Comparison of ENCODE assay signal across 12 cellular contexts in genomic region chr7:83161186-83161585, GRCh38. TPM values are rescaled to one million over a fixed set of nuclear protein-coding genes. Genes with fewer than 3 reads are reported as not detected.
A peak's percentile ranks its signal among the peaks of the same experiment; 100 is the strongest.
DNase-seq lines count a peak whose midpoint lies in the region; ATAC-seq and TF ChIP-seq lines count a peak whose summit lies in the region.
"Had no signal": no experiment of that assay in that cellular context is flagged by ENCODE, and none has a peak within 500 bp of the region (broad histone marks: within the 10 kb centered on the region; RNA-seq: fewer than 3 reads in every experiment).

No MANE protein-coding gene starts in this region.

- H3K27me3 ChIP-seq in Panc1 (ENCODE audit: control insufficient read depth, insufficient read depth, low read length): peaks cover 7% of the 10 kb centered on the region
- peaks cover 4% of the 10 kb centered on the region for H3K27me3 ChIP-seq in upper lobe of right lung
- no peaks in the 10 kb centered on the region for H3K27me3 ChIP-seq in foreskin keratinocyte

- POLR2A ChIA-PET in Panc1 (lab: Charles Lee): interaction anchor here (0.6 kb wide), 1 partner anchor 254 kb away, joined by 3 read pairs; no protein-coding TSS in a partner anchor

- intact Hi-C loops in Panc1 (cut with micrococcal nuclease; ENCODE audit: unreplicated experiment): loop anchor here (10.0 kb wide), 1 partner anchor 346 kb away; no protein-coding TSS in a partner anchor
- intact Hi-C loops in upper lobe of right lung (cut with DNase I): no loop called here

- H3K27me3 Mint-ChIP-seq in glutamatergic neuron (ENCODE audit: unreplicated experiment): no peaks in the 10 kb centered on the region

- TF ChIP-seq CTCF in Panc1 (IDR thresholded peaks at IDR 0.05) (no peak), glutamatergic neuron (IDR thresholded peaks at IDR 0.05; ENCODE audit: partially characterized antibody, unreplicated experiment) (no peak), upper lobe of right lung (IDR thresholded peaks at IDR 0.05) (no peak), foreskin keratinocyte (conservative IDR thresholded peaks at IDR 0.05) (no peak)

- H3K9me3 ChIP-seq in Panc1 (ENCODE audit: control insufficient read depth, insufficient read depth, low read depth, low read length) (no peaks in the 10 kb centered on the region), upper lobe of right lung (no peaks in the 10 kb centered on the region)
- H3K9me3 ChIP-seq: gastroesophageal sphincter had no signal

- BruUV-seq in Panc1 (replicated peaks; lab: Mats Ljungman, UMichigan): TSS peak; percentile 69

- H3K4me3 ChIP-seq in Panc1 (ENCODE audit: low read depth in 2 of 2, low read length in 2 of 2) (no peak overlapping the region), upper lobe of right lung (peak overlapping the region; percentile 53)

- DNase-seq in NOMO-1 treated with DMSO at 0.1 percent for 48 hours (lab: John Stamatoyannopoulos, UW; ENCODE audit: unreplicated experiment) (peak; percentile 36), NOMO-1 treated with dmso at 0.1 percent for 144 hours (lab: John Stamatoyannopoulos, UW; ENCODE audit: unreplicated experiment) (no peak), Panc1 (ENCODE audit: low read depth, low spot score) (no peak), glutamatergic neuron (no peak), upper lobe of right lung (no peak), foreskin keratinocyte (no peak), caudate nucleus (lab: John Stamatoyannopoulos, UW) (no peak)
- DNase-seq: activated naive CD4-positive, alpha-beta T cell treated with Interleukin-2 at 50 U/mL for 16 hours; occipital lobe had no signal

- H3K36me3 Mint-ChIP-seq in glutamatergic neuron (ENCODE audit: unreplicated experiment): no peaks in the 10 kb centered on the region

- H3K36me3 ChIP-seq in Panc1 (ENCODE audit: control insufficient read depth, insufficient read depth, low read length) (no peaks in the 10 kb centered on the region; the same call in 1 of the 2 replicates), upper lobe of right lung (no peaks in the 10 kb centered on the region)
- H3K36me3 ChIP-seq: gastroesophageal sphincter had no signal

- H3K4me1 ChIP-seq in Panc1 (ENCODE audit: control insufficient read depth, insufficient read depth, low read length) (no peaks in the 10 kb centered on the region), upper lobe of right lung (no peaks in the 10 kb centered on the region), foreskin keratinocyte (peaks cover 9% of the 10 kb centered on the region)

- ATAC-seq in Panc1: no peak
- ATAC-seq in upper lobe of right lung: no peak
- ATAC-seq in HG03565 (IDR thresholded peaks at IDR 0.05; ENCODE audit: unreplicated experiment): no peak
- no peak for ATAC-seq in foreskin keratinocyte
- ATAC-seq: gastroesophageal sphincter had no signal

- H3K9me3 Mint-ChIP-seq in glutamatergic neuron (ENCODE audit: unreplicated experiment): peaks cover 5% of the 10 kb centered on the region
- H3K9me3 Mint-ChIP-seq: dendritic cell treated with granulocyte-macrophage colony-stimulating factor and Interleukin-4, amounts not matched to agents 40 ng/mL and 50 ng/mL, for 4 days had no signal

- in situ Hi-C loops in Panc1 (cut with HindIII; ENCODE audit: low pct_unique_long_range_greater_than_20kb, low sequenced_read_pairs): no loop called here

- peak overlapping the region; percentile 62 for H3K27ac Mint-ChIP-seq in glutamatergic neuron (ENCODE audit: unreplicated experiment)
- H3K27ac Mint-ChIP-seq: dendritic cell treated with granulocyte-macrophage colony-stimulating factor and Interleukin-4, amounts not matched to agents 40 ng/mL and 50 ng/mL, for 4 days had no signal

- H3K4me1 Mint-ChIP-seq in glutamatergic neuron (ENCODE audit: low read depth, unreplicated experiment): peaks cover 2% of the 10 kb centered on the region

- CTCF ChIA-PET in Panc1 (lab: Charles Lee): no interaction called here

- H3K4me3 Mint-ChIP-seq in glutamatergic neuron (ENCODE audit: unreplicated experiment): peak overlapping the region; percentile 99
- H3K4me3 Mint-ChIP-seq: dendritic cell treated with granulocyte-macrophage colony-stimulating factor and Interleukin-4, amounts not matched to agents 40 ng/mL and 50 ng/mL, for 4 days had no signal

- no peak overlapping the region for H3K27ac ChIP-seq in Panc1 (ENCODE audit: low read length)
- no peak overlapping the region for H3K27ac ChIP-seq in upper lobe of right lung
- H3K27ac ChIP-seq in foreskin keratinocyte: no peak overlapping the region
- no peak overlapping the region for H3K27ac ChIP-seq in caudate nucleus (ENCODE audit: low read depth, low read length)
- H3K27ac ChIP-seq: gastroesophageal sphincter had no signal

RNA-seq across cellular contexts. Expression of gene PCLO, which starts 1.5 kb away (rescaled TPM):
- total RNA-seq in Panc1 (2021; ENCODE audit: unreplicated experiment): 1.1 TPM
- 0.71 TPM for polyA plus RNA-seq in Panc1 (2012; ENCODE audit: insufficient read length)
- total RNA-seq in glutamatergic neuron (ENCODE audit: unreplicated experiment): 17.4 TPM
- 5.3 TPM for total RNA-seq in upper lobe of right lung
- total RNA-seq in foreskin keratinocyte: 4.0 and 4.7 TPM in 2 replicates
- 0.45 and 0.78 TPM in 2 replicates for polyA plus RNA-seq in foreskin keratinocyte
